Comparison of ENCODE assay signal across 7 cellular contexts in the genomic region with DNA sequence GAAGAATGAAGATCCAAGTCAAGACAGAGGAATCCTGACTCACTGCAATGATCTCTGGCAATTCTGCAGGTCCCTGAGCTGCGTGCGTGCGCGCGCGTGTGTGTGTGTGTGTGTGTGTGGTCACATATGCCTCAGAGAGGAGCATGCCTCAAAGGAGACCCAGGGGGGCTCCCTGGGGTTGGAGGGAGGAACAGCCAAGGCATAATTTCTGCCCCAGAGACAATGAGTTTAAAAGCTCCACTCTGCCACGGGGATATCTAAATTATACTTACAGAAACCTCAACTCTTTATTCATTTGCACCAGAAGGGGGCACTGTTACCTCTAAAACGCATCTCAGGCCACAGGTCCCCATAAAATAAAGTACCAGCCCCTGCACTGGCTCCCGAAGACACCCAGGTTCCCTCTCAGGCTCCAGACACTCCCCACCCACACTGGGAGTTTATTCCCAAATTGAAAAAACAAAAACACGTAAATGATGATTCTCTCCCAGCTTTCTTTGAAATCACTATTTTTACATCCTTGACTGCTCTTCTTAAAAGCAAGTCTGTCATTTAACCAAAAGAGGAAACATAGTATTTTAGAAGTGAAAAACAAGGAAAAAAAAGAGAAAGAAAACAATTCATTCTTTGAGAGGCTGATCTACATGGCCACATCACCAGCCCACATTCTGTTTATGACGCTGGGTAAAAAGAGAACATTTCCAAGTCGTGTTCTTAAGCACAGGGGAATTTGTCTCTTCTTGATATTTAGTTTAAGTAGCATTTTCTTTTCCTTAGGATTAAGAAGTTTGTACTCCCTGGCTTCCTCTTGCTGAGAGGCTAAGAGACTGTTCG.
DNase-seq lines count a peak whose midpoint lies in the region; ATAC-seq and TF ChIP-seq lines count a peak whose summit lies in the region.

No MANE protein-coding gene starts in this region.

- ATAC-seq in DND-41 (ENCODE audit: insufficient read depth, low read depth) (no peak), HG03025 (IDR thresholded peaks at IDR 0.05; ENCODE audit: low FRiP score, unreplicated experiment) (no peak)

- H2AFZ ChIP-seq in DND-41 (ENCODE audit: low read depth, low read length) = no peak overlapping the region

- H3K4me3 ChIP-seq in DND-41 (ENCODE audit: low read depth in 1 of 2, low read length in 2 of 2) (no peak overlapping the region), SJSA1 (no peak overlapping the region), fibroblast of pulmonary artery (replicated peaks; ENCODE audit: low read depth, low read length) (no peak overlapping the region)

- H3K4me1 Mint-ChIP-seq in neural crest cell = peaks cover 12% of the 10 kb centered on the region

- no peak overlapping the region for H3K27ac Mint-ChIP-seq in neural crest cell (ENCODE audit: unreplicated experiment)

- H3K4me3 Mint-ChIP-seq in neural crest cell = no peak overlapping the region

- H3K27ac ChIP-seq in DND-41 (ENCODE audit: low read length) (no peak overlapping the region), SJSA1 (no peak overlapping the region)

- no peaks in the 10 kb centered on the region for H3K9me3 Mint-ChIP-seq in neural crest cell

- H3K9ac ChIP-seq in DND-41 (ENCODE audit: low read depth, low read length) = no peak overlapping the region

- H3K9me3 ChIP-seq in DND-41 (ENCODE audit: insufficient read depth, low read length, severe bottlenecking) (no peaks in the 10 kb centered on the region), SJSA1 (replicated peaks) (peaks cover 3% of the 10 kb centered on the region; the same call in 1 of the 2 replicates)

- no peak overlapping the region for H3K4me2 ChIP-seq in DND-41 (ENCODE audit: insufficient read depth, low read length)

- no peaks in the 10 kb centered on the region for H3K27me3 Mint-ChIP-seq in neural crest cell (ENCODE audit: low read depth)

- TF ChIP-seq CTCF in DND-41 (IDR thresholded peaks at IDR 0.05; ENCODE audit: borderline replicate concordance, extremely low read depth, low read length, poor library complexity, severe bottlenecking) (peak; percentile 64), fibroblast of pulmonary artery (IDR thresholded peaks at IDR 0.05; ENCODE audit: low read length, missing control alignments) (peak; percentile 48), neural crest cell (conservative IDR thresholded peaks at IDR 0.05) (peak; percentile 77)

- H4K20me1 ChIP-seq in DND-41 (ENCODE audit: insufficient read depth, low read length) = no peaks in the 10 kb centered on the region

- no peaks in the 10 kb centered on the region for H3K79me2 ChIP-seq in DND-41 (ENCODE audit: insufficient read depth, low read length)

- peaks cover 2% of the 10 kb centered on the region for H3K36me3 Mint-ChIP-seq in neural crest cell (ENCODE audit: low read depth)

- H3K4me1 ChIP-seq in DND-41 (ENCODE audit: insufficient read depth, low read length) = no peaks in the 10 kb centered on the region
- peaks cover 9% of the 10 kb centered on the region; the same call in 1 of the 2 replicates for H3K4me1 ChIP-seq in SJSA1 (replicated peaks)

- DNase-seq in DND-41 (no peak), HK-2 (ENCODE audit: unreplicated experiment) (peak; percentile 54), SJSA1 (ENCODE audit: low read depth in 1 of 2, low spot score in 2 of 2) (peak; percentile 77 to 78), fibroblast of pulmonary artery (ENCODE audit: low read depth) (peak; percentile 65), neural crest cell (ENCODE audit: low read depth, low spot score) (peak; percentile 45)
- no peak for DNase-seq in activated CD4-positive, CD25-positive, alpha-beta regulatory T cell (lab: John Stamatoyannopoulos, UW)

- H3K36me3 ChIP-seq in DND-41 (ENCODE audit: insufficient read depth, low read length) (no peaks in the 10 kb centered on the region), SJSA1 (no peaks in the 10 kb centered on the region)

- H3K27me3 ChIP-seq in DND-41 (ENCODE audit: insufficient read depth, low read length, poor library complexity) (no peaks in the 10 kb centered on the region), SJSA1 (replicated peaks) (no peaks in the 10 kb centered on the region)

Comparison
In these comparisons a context has a peak if more than half of its experiments do, and no peak if none do; other contexts are left out.
1. DNase-seq: peak in HK-2 (single experiment), SJSA1 (2 of 2), fibroblast of pulmonary artery (single experiment) and neural crest cell (single experiment); none in DND-41 (single experiment) and activated CD4-positive, CD25-positive, alpha-beta regulatory T cell (0 of 4).
2. Peak in every context shown above with its lines, with median percentiles within 50 percentile points of each other: CTCF ChIP-seq.